11 cellular contexts compared by ENCODE assay signal in genomic region chr12:122965356-122965755, GRCh38. TPM values are rescaled to one million over a fixed set of nuclear protein-coding genes. Genes with fewer than 3 reads are reported as not detected.
DNase-seq lines count a peak whose midpoint lies in the region; ATAC-seq, FAIRE-seq and TF ChIP-seq lines count a peak whose summit lies in the region.
"Had no signal": no experiment of that assay in that cellular context is flagged by ENCODE, and none has a peak within 500 bp of the region (broad histone marks: within the 10 kb centered on the region; RNA-seq: fewer than 3 reads in every experiment).

No MANE protein-coding gene starts in this region.

- no peak overlapping the region for H3K27ac Mint-ChIP-seq in activated naive CD4-positive, alpha-beta T cell treated with anti-CD3 and anti-CD28 coated beads, Interleukin-2, amount 10 ng/mL, durations not matched to agents 7 days and 5 days
- no peak overlapping the region for H3K27ac Mint-ChIP-seq in activated T-helper 2 cell treated with anti-CD3 and anti-CD28 coated beads, Interferon-gamma antibody, Interleukin-2, Interleukin-4, amounts not matched to agents 10 μg/mL and 5 μg/mL and 100 μg/mL, durations not matched to agents 14 hours and 24 hours and 36 hours

- ATAC-seq in GM19397 (IDR thresholded peaks at IDR 0.05; ENCODE audit: unreplicated experiment), result no peak

- FAIRE-seq in keratinocyte (lab: Jason Lieb, UNC), result no peak

- no peak overlapping the region for H2AFZ ChIP-seq in keratinocyte (ENCODE audit: control insufficient read depth, low read length)

- H3K4me2 ChIP-seq in keratinocyte (ENCODE audit: control insufficient read depth, extremely low read depth, insufficient read depth, low read depth, low read length), result peak overlapping the region; percentile 83

- H3K9me3 ChIP-seq in keratinocyte (ENCODE audit: control insufficient read depth, low read depth, low read length) (no peaks in the 10 kb centered on the region), tibial nerve (no peaks in the 10 kb centered on the region)

- TF ChIP-seq CTCF in keratinocyte (optimal IDR thresholded peaks at IDR 0.05 in 1 of 3, IDR thresholded peaks at IDR 0.05 in 1 of 3, conservative IDR thresholded peaks at IDR 0.05 in 1 of 3; ENCODE audit: extremely low read depth in 1 of 3, insufficient read depth in 2 of 3, low read length in 3 of 3) (no peak), tibial nerve (IDR thresholded peaks at IDR 0.05) (no peak), GM13976 (IDR thresholded peaks at IDR 0.05; ENCODE audit: borderline replicate concordance, control extremely low read depth, extremely low read depth, insufficient read depth, missing control alignments) (no peak)

- no peaks in the 10 kb centered on the region for H3K9me1 ChIP-seq in keratinocyte (ENCODE audit: control insufficient read depth, extremely low read depth, insufficient read depth, low read length)

- H3K79me2 ChIP-seq in keratinocyte (ENCODE audit: control insufficient read depth, insufficient read depth, low read length), result peaks cover 9% of the 10 kb centered on the region

- peaks cover 6% of the 10 kb centered on the region for H3K27me3 Mint-ChIP-seq in activated naive CD4-positive, alpha-beta T cell treated with anti-CD3 and anti-CD28 coated beads, Interleukin-2, amount 10 ng/mL, durations not matched to agents 7 days and 5 days
- no peaks in the 10 kb centered on the region for H3K27me3 Mint-ChIP-seq in activated T-helper 2 cell treated with anti-CD3 and anti-CD28 coated beads, Interferon-gamma antibody, Interleukin-2, Interleukin-4, amounts not matched to agents 10 μg/mL and 5 μg/mL and 100 μg/mL, durations not matched to agents 14 hours and 24 hours and 36 hours (ENCODE audit: low read depth)

- no peak for DNase-seq in activated naive CD4-positive, alpha-beta T cell treated with anti-CD3 and anti-CD28 coated beads, Interleukin-2, amount 10 ng/mL, durations not matched to agents 7 days and 5 days
- DNase-seq in activated naive CD4-positive, alpha-beta T cell (lab: John Stamatoyannopoulos, UW), result no peak
- no peak for DNase-seq in activated T-helper 2 cell treated with anti-CD3 and anti-CD28 coated beads, Interferon-gamma antibody, Interleukin-2, Interleukin-4, amounts not matched to agents 10 μg/mL and 5 μg/mL and 100 μg/mL, durations not matched to agents 14 hours and 24 hours and 36 hours (ENCODE audit: low spot score)
- DNase-seq in keratinocyte (ENCODE audit: low read depth, low spot score) (no peak), tibial nerve (ENCODE audit: low spot score in 2 of 2) (no peak), A172 (ENCODE audit: low spot score) (no peak), GM13976 (ENCODE audit: low spot score) (no peak)
- DNase-seq: effector memory CD4-positive, alpha-beta T cell; GDM1; SHP77 had no signal

- H3K9me3 Mint-ChIP-seq in activated naive CD4-positive, alpha-beta T cell treated with anti-CD3 and anti-CD28 coated beads, Interleukin-2, amount 10 ng/mL, durations not matched to agents 7 days and 5 days, result no peaks in the 10 kb centered on the region
- no peaks in the 10 kb centered on the region for H3K9me3 Mint-ChIP-seq in activated T-helper 2 cell treated with anti-CD3 and anti-CD28 coated beads, Interferon-gamma antibody, Interleukin-2, Interleukin-4, amounts not matched to agents 10 μg/mL and 5 μg/mL and 100 μg/mL, durations not matched to agents 14 hours and 24 hours and 36 hours

- peaks cover 19% of the 10 kb centered on the region for H3K4me1 Mint-ChIP-seq in activated naive CD4-positive, alpha-beta T cell treated with anti-CD3 and anti-CD28 coated beads, Interleukin-2, amount 10 ng/mL, durations not matched to agents 7 days and 5 days
- peaks cover 4% of the 10 kb centered on the region for H3K4me1 Mint-ChIP-seq in activated T-helper 2 cell treated with anti-CD3 and anti-CD28 coated beads, Interferon-gamma antibody, Interleukin-2, Interleukin-4, amounts not matched to agents 10 μg/mL and 5 μg/mL and 100 μg/mL, durations not matched to agents 14 hours and 24 hours and 36 hours (ENCODE audit: low read depth)

- H3K36me3 ChIP-seq in keratinocyte (ENCODE audit: control insufficient read depth in 2 of 2, extremely low read depth in 1 of 2, insufficient read depth in 2 of 2, low read length in 2 of 2) (peaks cover 0 to 2% of the 10 kb centered on the region in 2 experiments), tibial nerve (peaks cover 0 to under 1% (median 0%) of the 10 kb centered on the region in 3 donors)

- dilution Hi-C loops in keratinocyte (cut with MboI; ENCODE audit: extremely low pct_ligation_motif_present, low sequenced_read_pairs), result no loop called here

- no peaks in the 10 kb centered on the region for H3K27me3 ChIP-seq in keratinocyte (ENCODE audit: control insufficient read depth, extremely low read depth, insufficient read depth, low read length)
- no peaks in the 10 kb centered on the region for H3K27me3 ChIP-seq in tibial nerve

- no peaks in the 10 kb centered on the region for H4K20me1 ChIP-seq in keratinocyte (ENCODE audit: control insufficient read depth, extremely low read depth, insufficient read depth, low read length)

- intact Hi-C loops in activated T-helper 2 cell treated with anti-CD3 and anti-CD28 coated beads, Interferon-gamma antibody, Interleukin-2, Interleukin-4, amounts not matched to agents 10 μg/mL and 5 μg/mL and 100 μg/mL, durations not matched to agents 14 hours and 24 hours and 36 hours (cut with micrococcal nuclease), result no loop called here

- peak overlapping the region; percentile 62 for H3K4me3 Mint-ChIP-seq in activated naive CD4-positive, alpha-beta T cell treated with anti-CD3 and anti-CD28 coated beads, Interleukin-2, amount 10 ng/mL, durations not matched to agents 7 days and 5 days
- peak overlapping the region; percentile 21 for H3K4me3 Mint-ChIP-seq in activated T-helper 2 cell treated with anti-CD3 and anti-CD28 coated beads, Interferon-gamma antibody, Interleukin-2, Interleukin-4, amounts not matched to agents 10 μg/mL and 5 μg/mL and 100 μg/mL, durations not matched to agents 14 hours and 24 hours and 36 hours (ENCODE audit: low read depth)

- no peak for TF ChIP-seq EP300 in tibial nerve (IDR thresholded peaks at IDR 0.05)

- in situ Hi-C loops in GM13976 (cut with MboI; ENCODE audit: low sequenced_read_pairs, unreplicated experiment), result no loop called here

- WGBS in tibial nerve, 2 donors, result 58 to 66% methylated on average over 11 of the region's 11 CpGs

- H3K9ac ChIP-seq in keratinocyte (ENCODE audit: control insufficient read depth, extremely low read depth, insufficient read depth, low read length), result peak overlapping the region; percentile 60

- no peaks in the 10 kb centered on the region for H3K36me3 Mint-ChIP-seq in activated naive CD4-positive, alpha-beta T cell treated with anti-CD3 and anti-CD28 coated beads, Interleukin-2, amount 10 ng/mL, durations not matched to agents 7 days and 5 days
- no peaks in the 10 kb centered on the region for H3K36me3 Mint-ChIP-seq in activated T-helper 2 cell treated with anti-CD3 and anti-CD28 coated beads, Interferon-gamma antibody, Interleukin-2, Interleukin-4, amounts not matched to agents 10 μg/mL and 5 μg/mL and 100 μg/mL, durations not matched to agents 14 hours and 24 hours and 36 hours (ENCODE audit: low read depth)

- TF ChIP-seq POLR2A in tibial nerve (IDR thresholded peaks at IDR 0.05), result no peak

- CTCF ChIA-PET in activated naive CD4-positive, alpha-beta T cell treated with anti-CD3 and anti-CD28 coated beads, Interleukin-2, amount 10 ng/mL, durations not matched to agents 7 days and 5 days (lab: Charles Lee), result interaction anchor here (0.5 to 1.8 kb wide), 3 partner anchors 105 to 272 kb away, joined by 3 to 6 read pairs (median 5); no protein-coding TSS in a partner anchor

- H3K4me3 ChIP-seq in keratinocyte (ENCODE audit: control insufficient read depth in 2 of 3, extremely low read depth in 1 of 3, insufficient read depth in 2 of 3, low read depth in 1 of 3, low read length in 3 of 3) (peak overlapping the region; percentile 74 to 82 (median 77)), tibial nerve (peak overlapping the region; percentile 39 to 70 (median 58))

- peaks cover 25% of the 10 kb centered on the region for H3K4me1 ChIP-seq in keratinocyte (ENCODE audit: control insufficient read depth, extremely low read depth, insufficient read depth, low read length)
- peaks cover 0 to 35% (median 12%) of the 10 kb centered on the region in 4 donors for H3K4me1 ChIP-seq in tibial nerve

- H3K27ac ChIP-seq in keratinocyte (ENCODE audit: control insufficient read depth, insufficient read depth, low read length) (no peak overlapping the region), tibial nerve (peak overlapping the region in 2 of 4 donors; percentile 32 to 74)

RNA-seq across cellular contexts. Expression of gene ABCB9, which starts 0.9 kb away (rescaled TPM):
- total RNA-seq in activated T-helper 2 cell treated with anti-CD3 and anti-CD28 coated beads, Interferon-gamma antibody, Interleukin-2, Interleukin-4, amounts not matched to agents 10 μg/mL and 5 μg/mL and 100 μg/mL, durations not matched to agents 14 hours and 24 hours and 36 hours, result 4.4 and 5.4 TPM in 2 replicates
- polyA plus RNA-seq in keratinocyte, result 4.0 to 5.7 TPM (median 4.7 TPM) in 3 replicates
- polyA plus RNA-seq in keratinocyte (2011; ENCODE audit: low read depth), result 1.0 TPM
- polyA plus RNA-seq in keratinocyte (2011; cell fraction: cytosol; rRNA removed), result 2.5 and 3.3 TPM in 2 replicates
- 7.5 and 11.4 TPM in 2 replicates for polyA plus RNA-seq in keratinocyte (2011; cell fraction: nucleus; rRNA removed)
- polyA plus RNA-seq in keratinocyte (2012; ENCODE audit: low replicate concordance), result 1.7 and 7.0 TPM in 2 replicates
- 11.5 to 18.6 TPM (median 12.6 TPM) in 3 replicates for polyA minus RNA-seq in keratinocyte
- polyA minus RNA-seq in keratinocyte (2011; cell fraction: cytosol; rRNA and poly(A)+ RNA removed), result 8.6 TPM
- polyA minus RNA-seq in keratinocyte (2011; cell fraction: nucleus; rRNA and poly(A)+ RNA removed), result 9.4 and 10.2 TPM in 2 replicates
- total RNA-seq in tibial nerve, result 10 to 100 TPM in 1 of 4 donors, 1 to 10 TPM in 3; 4.2 to 11.4 (median 6.0) TPM
- total RNA-seq in A172 (2014; rRNA removed; shearing (Covaris generic)), result 15.0 and 15.8 TPM in 2 replicates

RNA-seq across cellular contexts. Expression of gene OGFOD2, which starts 9.7 kb away (rescaled TPM):
- 20.3 and 21.3 TPM in 2 replicates for total RNA-seq in activated T-helper 2 cell treated with anti-CD3 and anti-CD28 coated beads, Interferon-gamma antibody, Interleukin-2, Interleukin-4, amounts not matched to agents 10 μg/mL and 5 μg/mL and 100 μg/mL, durations not matched to agents 14 hours and 24 hours and 36 hours
- polyA plus RNA-seq in keratinocyte, result 6.9 to 14.1 TPM (median 7.9 TPM) in 3 replicates
- polyA plus RNA-seq in keratinocyte (2011; ENCODE audit: low read depth), result 3.3 TPM
- 4.9 and 11.3 TPM in 2 replicates for polyA plus RNA-seq in keratinocyte (2011; cell fraction: cytosol; rRNA removed)
- 29.9 and 39.0 TPM in 2 replicates for polyA plus RNA-seq in keratinocyte (2011; cell fraction: nucleus; rRNA removed)
- 7.6 and 8.2 TPM in 2 replicates for polyA plus RNA-seq in keratinocyte (2012; ENCODE audit: low replicate concordance)
- 4.7 to 14.6 TPM (median 5.5 TPM) in 3 replicates for polyA minus RNA-seq in keratinocyte
- polyA minus RNA-seq in keratinocyte (2011; cell fraction: cytosol; rRNA and poly(A)+ RNA removed), result 16.3 TPM
- polyA minus RNA-seq in keratinocyte (2011; cell fraction: nucleus; rRNA and poly(A)+ RNA removed), result 4.9 and 8.8 TPM in 2 replicates
- 10 to 100 TPM in 3 of 4 donors, 1 to 10 TPM in 1; 7.2 to 19.8 (median 13.4) TPM for total RNA-seq in tibial nerve
- 12.0 and 20.9 TPM in 2 replicates for total RNA-seq in A172 (2014; rRNA removed; shearing (Covaris generic))

RNA-seq across cellular contexts. Expression of gene ARL6IP4, which starts 15.1 kb away (rescaled TPM):
- 161 and 168 TPM in 2 replicates for total RNA-seq in activated T-helper 2 cell treated with anti-CD3 and anti-CD28 coated beads, Interferon-gamma antibody, Interleukin-2, Interleukin-4, amounts not matched to agents 10 μg/mL and 5 μg/mL and 100 μg/mL, durations not matched to agents 14 hours and 24 hours and 36 hours
- 117 to 163 TPM (median 144 TPM) in 3 replicates for polyA plus RNA-seq in keratinocyte
- 46.7 TPM for polyA plus RNA-seq in keratinocyte (2011; ENCODE audit: low read depth)
- polyA plus RNA-seq in keratinocyte (2011; cell fraction: cytosol; rRNA removed), result 92.4 and 202 TPM in 2 replicates
- polyA plus RNA-seq in keratinocyte (2011; cell fraction: nucleus; rRNA removed), result 81.8 and 85.1 TPM in 2 replicates
- 89.9 and 183 TPM in 2 replicates for polyA plus RNA-seq in keratinocyte (2012; ENCODE audit: low replicate concordance)
- 29.0 to 41.2 TPM (median 30.1 TPM) in 3 replicates for polyA minus RNA-seq in keratinocyte
- polyA minus RNA-seq in keratinocyte (2011; cell fraction: cytosol; rRNA and poly(A)+ RNA removed), result 90.4 TPM
- 9.0 and 9.5 TPM in 2 replicates for polyA minus RNA-seq in keratinocyte (2011; cell fraction: nucleus; rRNA and poly(A)+ RNA removed)
- 100 to 1,000 TPM; 197 to 338 (median 251) TPM for total RNA-seq in tibial nerve
- 228 and 284 TPM in 2 replicates for total RNA-seq in A172 (2014; rRNA removed; shearing (Covaris generic))
